Comparison of ENCODE assay signal across 1 cellular context in the genomic region with DNA sequence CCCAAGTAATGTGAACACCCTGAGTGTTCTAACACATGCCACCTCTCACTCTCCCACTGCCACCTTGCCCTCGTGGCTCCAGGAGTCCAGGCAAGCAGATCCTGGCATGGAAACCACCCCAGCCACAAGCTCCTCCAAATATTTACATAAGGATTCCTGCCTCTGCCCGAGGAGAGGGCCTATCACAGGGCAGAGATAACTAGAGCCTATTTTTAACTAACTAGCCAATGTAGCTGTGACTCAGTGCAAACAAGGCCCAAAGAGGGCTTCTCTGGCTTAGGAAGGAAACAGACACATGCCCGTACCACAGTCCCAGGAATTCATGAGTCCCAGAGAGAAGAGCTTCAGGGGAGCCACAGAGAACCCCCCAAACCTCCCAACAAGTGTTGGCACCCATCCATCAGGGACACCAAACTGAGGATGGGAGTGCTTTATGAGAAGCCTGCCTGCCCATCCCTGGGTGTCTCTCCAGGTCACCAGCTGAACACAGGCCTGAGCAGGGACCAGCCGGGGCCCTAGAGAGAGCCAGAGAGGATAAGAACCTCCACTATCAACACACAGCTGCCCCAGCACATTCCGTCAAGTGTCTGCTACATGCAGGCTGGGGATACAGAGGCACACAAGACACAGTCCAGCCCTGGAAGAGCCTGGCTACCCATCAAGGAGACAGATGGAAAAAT.
A peak's percentile ranks its signal among the peaks of the same experiment; 100 is the strongest.
TF ChIP-seq lines count a peak whose summit lies in the region.

No MANE protein-coding gene starts in this region.

TF ChIP-seq in liver, 16 proteins besides CTCF, POLR2A, EP300 and RAD21 (continued from another document):
- TF ChIP-seq, protein P1, sequence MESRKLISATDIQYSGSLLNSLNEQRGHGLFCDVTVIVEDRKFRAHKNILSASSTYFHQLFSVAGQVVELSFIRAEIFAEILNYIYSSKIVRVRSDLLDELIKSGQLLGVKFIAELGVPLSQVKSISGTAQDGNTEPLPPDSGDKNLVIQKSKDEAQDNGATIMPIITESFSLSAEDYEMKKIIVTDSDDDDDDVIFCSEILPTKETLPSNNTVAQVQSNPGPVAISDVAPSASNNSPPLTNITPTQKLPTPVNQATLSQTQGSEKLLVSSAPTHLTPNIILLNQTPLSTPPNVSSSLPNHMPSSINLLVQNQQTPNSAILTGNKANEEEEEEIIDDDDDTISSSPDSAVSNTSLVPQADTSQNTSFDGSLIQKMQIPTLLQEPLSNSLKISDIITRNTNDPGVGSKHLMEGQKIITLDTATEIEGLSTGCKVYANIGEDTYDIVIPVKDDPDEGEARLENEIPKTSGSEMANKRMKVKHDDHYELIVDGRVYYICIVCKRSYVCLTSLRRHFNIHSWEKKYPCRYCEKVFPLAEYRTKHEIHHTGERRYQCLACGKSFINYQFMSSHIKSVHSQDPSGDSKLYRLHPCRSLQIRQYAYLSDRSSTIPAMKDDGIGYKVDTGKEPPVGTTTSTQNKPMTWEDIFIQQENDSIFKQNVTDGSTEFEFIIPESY (IDR thresholded peaks at IDR 0.05), result no peak
- TF ChIP-seq EGR1 (IDR thresholded peaks at IDR 0.05; ENCODE audit: low read depth in 2 of 2) (peak in 1 of 2 donors; percentile 26), SP1 (IDR thresholded peaks at IDR 0.05) (peak; percentile 91), TAF1 (conservative IDR thresholded peaks at IDR 0.05) (no peak), NR2F2 (IDR thresholded peaks at IDR 0.05) (no peak), FOXA1 (IDR thresholded peaks at IDR 0.05) (peak; percentile 81), HNF4A (conservative IDR thresholded peaks at IDR 0.05) (peak; percentile 89 to 92), HNF4G (IDR thresholded peaks at IDR 0.05) (peak; percentile 64), JUND (IDR thresholded peaks at IDR 0.05) (peak; percentile 91 to 96)
